Comparison of ENCODE assay signal across 18 cellular contexts in genomic region chr1:16205333-16205671, GRCh38. TPM values are rescaled to one million over a fixed set of nuclear protein-coding genes. Genes with fewer than 3 reads are reported as not detected.
A peak's percentile ranks its signal among the peaks of the same experiment; 100 is the strongest.
DNase-seq lines count a peak whose midpoint lies in the region; ATAC-seq, FAIRE-seq and TF ChIP-seq lines count a peak whose summit lies in the region.
"Had no signal": no experiment of that assay in that cellular context is flagged by ENCODE, and none has a peak within 500 bp of the region (broad histone marks: within the 10 kb centered on the region; RNA-seq: fewer than 3 reads in every experiment).

No MANE protein-coding gene starts in this region.

- H3K4me3 Mint-ChIP-seq in activated CD4-positive, alpha-beta memory T cell treated with anti-CD3 and anti-CD28 coated beads for 36 hours, result peak overlapping the region; percentile 12
- peak overlapping the region; percentile 26 for H3K4me3 Mint-ChIP-seq in mesothelial cell of epicardium
- no peak overlapping the region for H3K4me3 Mint-ChIP-seq in activated CD4-positive, alpha-beta T cell treated with anti-CD3 and anti-CD28 coated beads for 36 hours

- peak; percentile 1; the same call in 1 of the 3 replicates for ATAC-seq in HepG2
- no peak for ATAC-seq in right lobe of liver
- ATAC-seq in activated CD4-positive, alpha-beta T cell treated with anti-CD3 and anti-CD28 coated beads for 36 hours, result no peak
- ATAC-seq in GM21737 (IDR thresholded peaks at IDR 0.05; ENCODE audit: unreplicated experiment), result no peak
- ATAC-seq: activated naive CD8-positive, alpha-beta T cell treated with anti-CD3 and anti-CD28 coated beads, Interleukin-2, amount 50 U/mL, for 24 hours had no signal

- TF ChIP-seq CTCF in HepG2 (CRISPR knock-in tag; IDR thresholded peaks at IDR 0.05) (no peak), right lobe of liver (IDR thresholded peaks at IDR 0.05) (peak in 2 of 4 donors; percentile 3), mesothelial cell of epicardium (IDR thresholded peaks at IDR 0.05; ENCODE audit: unreplicated experiment) (no peak)

- H3K27me3 ChIP-seq in HepG2 (ENCODE audit: control insufficient read depth in 1 of 2, insufficient read depth in 2 of 2, low read length in 2 of 2), result peaks cover 5 to 22% of the 10 kb centered on the region in 2 experiments; a peak in 3 of 5 replicates
- H3K27me3 ChIP-seq in right lobe of liver, result no peaks in the 10 kb centered on the region

- peaks cover 34% of the 10 kb centered on the region for H3K4me1 ChIP-seq in HepG2 (ENCODE audit: insufficient read depth, low read length)
- peaks cover 0 to 6% (median 2%) of the 10 kb centered on the region in 4 donors for H3K4me1 ChIP-seq in right lobe of liver

- FAIRE-seq in HepG2 (lab: Jason Lieb, UNC) (no peak), HTR-8/SVneo (lab: Jason Lieb, UNC) (no peak)
- FAIRE-seq: frontal cortex had no signal

- H3K27ac ChIP-seq in HepG2 (ENCODE audit: extremely low read length, insufficient read depth, low read length) (no peak overlapping the region), right lobe of liver (no peak overlapping the region)
- H3K27ac ChIP-seq: WERI-Rb-1 had no signal

- H2AFZ ChIP-seq in HepG2 (ENCODE audit: low read length), result no peak overlapping the region

- H3K36me3 ChIP-seq in HepG2 (replicated peaks in 1 of 2; ENCODE audit: control insufficient read depth in 1 of 2, insufficient read depth in 2 of 2, low read length in 2 of 2) (no peaks in the 10 kb centered on the region), right lobe of liver (no peaks in the 10 kb centered on the region)
- H3K36me3 ChIP-seq: WERI-Rb-1 had no signal

- H3K9me3 ChIP-seq in HepG2 (ENCODE audit: low read length) (no peaks in the 10 kb centered on the region), right lobe of liver (no peaks in the 10 kb centered on the region)

- TF ChIP-seq EP300 in HepG2 (IDR thresholded peaks at IDR 0.05; ENCODE audit: low read depth in 2 of 2, low read length in 2 of 2) (no peak), HepG2 (CRISPR knock-in tag; IDR thresholded peaks at IDR 0.05; ENCODE audit: borderline replicate concordance) (no peak)

- 77% methylated on average over 3 of the region's 11 CpGs for WGBS in HepG2 (ENCODE audit: low lambda C conversion rate)
- no CpG with 5 or more reads among the region's 11 CpGs for WGBS in right lobe of liver (ENCODE audit: insufficient coverage, low coverage, low lambda C conversion rate, missing lambda C conversion rate)

- POLR2A ChIA-PET in HepG2 (lab: Yijun Ruan, JAX), result no interaction called here
- POLR2A ChIA-PET in activated CD4-positive, alpha-beta memory T cell treated with anti-CD3 and anti-CD28 coated beads for 36 hours (lab: Charles Lee), result no interaction called here
- POLR2A ChIA-PET in activated CD4-positive, alpha-beta T cell treated with anti-CD3 and anti-CD28 coated beads for 36 hours (lab: Charles Lee), result interaction anchor here (0.6 to 1.4 kb wide), 3 partner anchors 11 to 147 kb away, joined by 3 to 6 read pairs (median 3); no protein-coding TSS in a partner anchor

- no peaks in the 10 kb centered on the region for H3K79me2 ChIP-seq in HepG2 (ENCODE audit: insufficient read depth, low read length)

- peaks cover 5% of the 10 kb centered on the region for H3K36me3 Mint-ChIP-seq in activated CD4-positive, alpha-beta memory T cell treated with anti-CD3 and anti-CD28 coated beads for 36 hours
- H3K36me3 Mint-ChIP-seq in mesothelial cell of epicardium, result peaks cover 17% of the 10 kb centered on the region
- H3K36me3 Mint-ChIP-seq in activated CD4-positive, alpha-beta T cell treated with anti-CD3 and anti-CD28 coated beads for 36 hours (ENCODE audit: low read depth), result peaks cover 2% of the 10 kb centered on the region

- TF ChIP-seq RAD21 in HepG2 (CRISPR knock-in tag; IDR thresholded peaks at IDR 0.05), result no peak

- CTCF ChIA-PET in HepG2 (lab: Yijun Ruan, JAX; ENCODE audit: low intra/inter-chr PET ratio, low total read pairs), result interaction anchor here (1.9 kb wide), 1 partner anchor 39 kb away, joined by 14 read pairs; no protein-coding TSS in a partner anchor
- CTCF ChIA-PET in activated CD4-positive, alpha-beta memory T cell treated with anti-CD3 and anti-CD28 coated beads for 36 hours (lab: Charles Lee), result interaction anchor here (1.2 to 4.4 kb wide), 4 partner anchors 31 to 132 kb away, joined by 4 to 31 read pairs (median 7); partner anchors contain the start of gene FAM131C
- CTCF ChIA-PET in activated CD4-positive, alpha-beta T cell treated with anti-CD3 and anti-CD28 coated beads for 36 hours (lab: Charles Lee), result interaction anchor here (1.7 kb wide), 1 partner anchor 12 kb away, joined by 7 read pairs; no protein-coding TSS in a partner anchor

- H3K27me3 Mint-ChIP-seq in activated CD4-positive, alpha-beta memory T cell treated with anti-CD3 and anti-CD28 coated beads for 36 hours, result no peaks in the 10 kb centered on the region
- no peaks in the 10 kb centered on the region for H3K27me3 Mint-ChIP-seq in mesothelial cell of epicardium (ENCODE audit: low read depth)
- no peaks in the 10 kb centered on the region for H3K27me3 Mint-ChIP-seq in activated CD4-positive, alpha-beta T cell treated with anti-CD3 and anti-CD28 coated beads for 36 hours
- H3K27me3 Mint-ChIP-seq: activated naive CD8-positive, alpha-beta T cell treated with anti-CD3 and anti-CD28 coated beads, Interleukin-2, amount 50 U/mL, for 24 hours; CD4-positive, alpha-beta memory T cell; progenitor cell of endocrine pancreas had no signal

- intact Hi-C loops in HepG2 (cut with micrococcal nuclease; ENCODE audit: unreplicated experiment), result loop anchor here (1.0 to 2.0 kb wide), 2 partner anchors 31 to 39 kb away; partner anchors contain the start of gene CPLANE2
- intact Hi-C loops in right lobe of liver (cut with DNase I), result loop anchor here in 1 of 2 donors (5.0 kb wide), 1 partner anchor 37 kb away; no protein-coding TSS in a partner anchor
- intact Hi-C loops in activated CD4-positive, alpha-beta memory T cell treated with anti-CD3 and anti-CD28 coated beads for 36 hours (cut with micrococcal nuclease), result no loop called here
- intact Hi-C loops in activated CD4-positive, alpha-beta T cell treated with anti-CD3 and anti-CD28 coated beads for 36 hours (cut with DNase I, micrococcal nuclease), result loop anchor here (1.0 to 5.0 kb wide), 3 partner anchors 31 to 292 kb away; partner anchors contain the start of gene CPLANE2 (in 1 of the 2)

- H3K4me3 ChIP-seq in HepG2 (replicated peaks in 1 of 3; ENCODE audit: insufficient read depth in 1 of 3, low read depth in 2 of 3, low read length in 3 of 3), result peak overlapping the region in 1 of 3 experiments; percentile 29; a peak in 1 of 6 replicates
- H3K4me3 ChIP-seq in right lobe of liver, result no peak overlapping the region

- in situ Hi-C loops in HepG2 (cut with HindIII; ENCODE audit: extremely low pct_ligation_motif_present, low pct_unique_long_range_greater_than_20kb), result loop anchor here (5.0 kb wide), 1 partner anchor 37 kb away; no protein-coding TSS in a partner anchor

- H3K4me1 Mint-ChIP-seq in activated CD4-positive, alpha-beta memory T cell treated with anti-CD3 and anti-CD28 coated beads for 36 hours (ENCODE audit: low read depth), result peaks cover 12% of the 10 kb centered on the region
- peaks cover 20% of the 10 kb centered on the region for H3K4me1 Mint-ChIP-seq in mesothelial cell of epicardium
- peaks cover 9% of the 10 kb centered on the region for H3K4me1 Mint-ChIP-seq in activated CD4-positive, alpha-beta T cell treated with anti-CD3 and anti-CD28 coated beads for 36 hours

- H3K9me3 Mint-ChIP-seq in activated CD4-positive, alpha-beta memory T cell treated with anti-CD3 and anti-CD28 coated beads for 36 hours, result no peaks in the 10 kb centered on the region
- no peaks in the 10 kb centered on the region for H3K9me3 Mint-ChIP-seq in mesothelial cell of epicardium
- H3K9me3 Mint-ChIP-seq in activated CD4-positive, alpha-beta T cell treated with anti-CD3 and anti-CD28 coated beads for 36 hours (ENCODE audit: low read depth), result no peaks in the 10 kb centered on the region
- H3K9me3 Mint-ChIP-seq: activated naive CD8-positive, alpha-beta T cell treated with anti-CD3 and anti-CD28 coated beads, Interleukin-2, amount 50 U/mL, for 24 hours; activated T-helper 1 cell treated with anti-CD3 and anti-CD28 coated beads, Interleukin-12 subunit alpha, Interleukin-12 subunit beta, Interleukin-2, Interleukin-4 antibody, amounts not matched to agents 30 ng/mL and 10 ng/mL and 1 ng/mL, durations not matched to agents 14 hours and 24 hours and 36 hours; nephron; T-helper 1 cell treated with Interleukin-12 subunit alpha and Interleukin-12 subunit beta and Interleukin-4 antibody, amounts not matched to agents 30 μg/mL and 1 μg/mL, for 36 hours had no signal

- no peak for TF ChIP-seq POLR2A in HepG2 (IDR thresholded peaks at IDR 0.05; ENCODE audit: insufficient read depth in 1 of 2, low read depth in 2 of 2, low read length in 2 of 2)
- no peak for TF ChIP-seq POLR2A in right lobe of liver (IDR thresholded peaks at IDR 0.05)

- H3K27ac Mint-ChIP-seq in activated CD4-positive, alpha-beta memory T cell treated with anti-CD3 and anti-CD28 coated beads for 36 hours, result no peak overlapping the region
- H3K27ac Mint-ChIP-seq in mesothelial cell of epicardium, result no peak overlapping the region
- H3K27ac Mint-ChIP-seq in activated CD4-positive, alpha-beta T cell treated with anti-CD3 and anti-CD28 coated beads for 36 hours, result no peak overlapping the region
- H3K27ac Mint-ChIP-seq: activated naive CD8-positive, alpha-beta T cell treated with anti-CD3 and anti-CD28 coated beads, Interleukin-2, amount 50 U/mL, for 24 hours; activated T-helper 1 cell treated with anti-CD3 and anti-CD28 coated beads, Interleukin-12 subunit alpha, Interleukin-12 subunit beta, Interleukin-2, Interleukin-4 antibody, amounts not matched to agents 30 ng/mL and 10 ng/mL and 1 ng/mL, durations not matched to agents 14 hours and 24 hours and 36 hours; progenitor cell of endocrine pancreas; T-helper 1 cell treated with Interleukin-12 subunit alpha and Interleukin-12 subunit beta and Interleukin-4 antibody, amounts not matched to agents 30 μg/mL and 1 μg/mL, for 36 hours had no signal

- peak overlapping the region; percentile 86; the same call in 1 of the 2 replicates for H3K4me2 ChIP-seq in HepG2 (ENCODE audit: low read depth, low read length)

- BruUV-seq in HepG2 (replicated peaks; lab: Mats Ljungman, UMichigan), result no TSS peak

- DNase-seq in HepG2 (ENCODE audit: low spot score) (no peak), right lobe of liver (no peak), mesothelial cell of epicardium (ENCODE audit: low spot score in 2 of 2, unreplicated experiment in 2 of 2) (no peak), NCI-H187 treated with DMSO at 0.1 percent for 48 hours (lab: John Stamatoyannopoulos, UW) (no peak), HTR-8/SVneo (ENCODE audit: insufficient read length, low spot score) (no peak)
- no peak for DNase-seq in activated CD4-positive, alpha-beta memory T cell treated with anti-CD3 and anti-CD28 coated beads for 36 hours
- no peak for DNase-seq in activated CD4-positive, alpha-beta T cell treated with anti-CD3 and anti-CD28 coated beads for 36 hours
- DNase-seq: DMS79, NCI-H1105 had no signal

- no peak overlapping the region for H3K9ac ChIP-seq in HepG2 (ENCODE audit: insufficient read depth, low read depth, low read length)

- no peaks in the 10 kb centered on the region for H4K20me1 ChIP-seq in HepG2 (ENCODE audit: insufficient read depth, low read length)

RNA-seq across cellular contexts. Expression of gene ARHGEF19, which starts 7.2 kb away (rescaled TPM):
- 1.8 and 2.0 TPM in 2 replicates for total RNA-seq in HepG2 (2016; rRNA removed; fragmentation: Illumina TruSeq; extraction: Trizol)
- total RNA-seq in HepG2 (2016; cell fraction: cytosol; rRNA removed; fragmentation: Illumina TruSeq; extraction: Trizol; ENCODE audit: low read depth), result 0.53 and 1.0 TPM in 2 replicates
- 1.4 and 2.3 TPM in 2 replicates for total RNA-seq in HepG2 (2016; cell fraction: insoluble cytoplasmic fraction; rRNA removed; fragmentation: Illumina TruSeq; extraction: Trizol)
- total RNA-seq in HepG2 (2016; cell fraction: membrane; rRNA removed; fragmentation: Illumina TruSeq; extraction: Trizol), result 1.3 and 1.5 TPM in 2 replicates
- total RNA-seq in HepG2 (2016; cell fraction: nucleus; rRNA removed; fragmentation: Illumina TruSeq; extraction: Trizol), result 1.9 and 2.1 TPM in 2 replicates
- polyA plus RNA-seq in HepG2 (2011; rRNA removed), result 1.7 and 2.2 TPM in 2 replicates
- polyA plus RNA-seq in HepG2 (2011; cell fraction: cytosol; rRNA removed), result 1.7 and 2.2 TPM in 2 replicates
- polyA plus RNA-seq in HepG2 (2011; cell fraction: nucleus; rRNA removed), result 9.9 and 10.1 TPM in 2 replicates
- 0.88 and 1.6 TPM in 2 replicates for polyA plus RNA-seq in HepG2 (2012)
- polyA plus RNA-seq in HepG2 (2016; cell fraction: cytosol; fragmentation: Illumina TruSeq; extraction: Trizol; ENCODE audit: low read depth), result 0.47 and 1.2 TPM in 2 replicates
- polyA plus RNA-seq in HepG2 (2016; cell fraction: insoluble cytoplasmic fraction; fragmentation: Illumina TruSeq; extraction: Trizol; ENCODE audit: low read depth), result 1.7 and 2.2 TPM in 2 replicates
- 0.94 and 1.7 TPM in 2 replicates for polyA plus RNA-seq in HepG2 (2016; cell fraction: membrane; fragmentation: Illumina TruSeq; extraction: Trizol; ENCODE audit: low read depth)
- 4.0 and 5.0 TPM in 2 replicates for polyA plus RNA-seq in HepG2 (2016; cell fraction: nucleus; fragmentation: Illumina TruSeq; extraction: Trizol; ENCODE audit: insufficient read depth, low read depth)
- 1.3 and 7.5 TPM in 2 replicates for polyA minus RNA-seq in HepG2 (2011; rRNA and poly(A)+ RNA removed; ENCODE audit: low replicate concordance)
- polyA minus RNA-seq in HepG2 (2011; cell fraction: cytosol; rRNA and poly(A)+ RNA removed), result 0.69 and 0.79 TPM in 2 replicates
- 1.4 and 2.1 TPM in 2 replicates for polyA minus RNA-seq in HepG2 (2011; cell fraction: nucleus; rRNA and poly(A)+ RNA removed)
- total RNA-seq in right lobe of liver, result 1 to 10 TPM in 4 of 6 experiments, under 1 TPM in 2; 0.31 to 2.8 (median 1.5) TPM
- 1 to 10 TPM; 7.0 to 7.1 TPM for total RNA-seq in activated CD4-positive, alpha-beta memory T cell treated with anti-CD3 and anti-CD28 coated beads for 36 hours
- total RNA-seq in mesothelial cell of epicardium, result 85.3 to 88.3 TPM (median 86.6 TPM) in 3 replicates
- 1 to 10 TPM; 4.9 to 6.5 TPM for total RNA-seq in activated CD4-positive, alpha-beta T cell treated with anti-CD3 and anti-CD28 coated beads for 36 hours

RNA-seq across cellular contexts. Expression of gene CPLANE2, which starts 31.7 kb away (rescaled TPM):
- 0.98 and 1.6 TPM in 2 replicates for total RNA-seq in HepG2 (2016; rRNA removed; fragmentation: Illumina TruSeq; extraction: Trizol)
- 0.62 and 0.71 TPM in 2 replicates for total RNA-seq in HepG2 (2016; cell fraction: cytosol; rRNA removed; fragmentation: Illumina TruSeq; extraction: Trizol; ENCODE audit: low read depth)
- total RNA-seq in HepG2 (2016; cell fraction: insoluble cytoplasmic fraction; rRNA removed; fragmentation: Illumina TruSeq; extraction: Trizol), result 1.00 and 1.9 TPM in 2 replicates
- total RNA-seq in HepG2 (2016; cell fraction: membrane; rRNA removed; fragmentation: Illumina TruSeq; extraction: Trizol), result 1.8 and 1.9 TPM in 2 replicates
- 0.99 and 1.3 TPM in 2 replicates for total RNA-seq in HepG2 (2016; cell fraction: nucleus; rRNA removed; fragmentation: Illumina TruSeq; extraction: Trizol)
- 0.27 and 0.29 TPM in 2 replicates for polyA plus RNA-seq in HepG2 (2011; rRNA removed)
- 0.12 and 0.42 TPM in 2 replicates for polyA plus RNA-seq in HepG2 (2011; cell fraction: cytosol; rRNA removed)
- polyA plus RNA-seq in HepG2 (2011; cell fraction: nucleus; rRNA removed), result 0.43 and 0.48 TPM in 2 replicates
- 0.38 and 0.53 TPM in 2 replicates for polyA plus RNA-seq in HepG2 (2012)
- polyA plus RNA-seq in HepG2 (2016; cell fraction: cytosol; fragmentation: Illumina TruSeq; extraction: Trizol; ENCODE audit: low read depth), result 0.38 and 0.65 TPM in 2 replicates
- 0.47 and 0.85 TPM in 2 replicates for polyA plus RNA-seq in HepG2 (2016; cell fraction: insoluble cytoplasmic fraction; fragmentation: Illumina TruSeq; extraction: Trizol; ENCODE audit: low read depth)
- 0.76 and 1.2 TPM in 2 replicates for polyA plus RNA-seq in HepG2 (2016; cell fraction: membrane; fragmentation: Illumina TruSeq; extraction: Trizol; ENCODE audit: low read depth)
- polyA plus RNA-seq in HepG2 (2016; cell fraction: nucleus; fragmentation: Illumina TruSeq; extraction: Trizol; ENCODE audit: insufficient read depth, low read depth), result 0.41 and 2.0 TPM in 2 replicates
- 4.2 and 10.4 TPM in 2 replicates for polyA minus RNA-seq in HepG2 (2011; rRNA and poly(A)+ RNA removed; ENCODE audit: low replicate concordance)
- 2.1 TPM in 1 of 2 replicates, not detected in the other for polyA minus RNA-seq in HepG2 (2011; cell fraction: cytosol; rRNA and poly(A)+ RNA removed)
- polyA minus RNA-seq in HepG2 (2011; cell fraction: nucleus; rRNA and poly(A)+ RNA removed), result 0.39 and 1.1 TPM in 2 replicates
- total RNA-seq in right lobe of liver, result 1 to 10 TPM; 2.2 to 4.4 (median 3.1) TPM
- total RNA-seq in activated CD4-positive, alpha-beta memory T cell treated with anti-CD3 and anti-CD28 coated beads for 36 hours, result 1 to 10 TPM; 3.9 to 5.0 TPM
- 7.7 to 10.7 TPM (median 9.1 TPM) in 3 replicates for total RNA-seq in mesothelial cell of epicardium
- total RNA-seq in activated CD4-positive, alpha-beta T cell treated with anti-CD3 and anti-CD28 coated beads for 36 hours, result 1 to 10 TPM; 2.4 to 3.7 TPM

RNA-seq across cellular contexts. Expression of gene EPHA2, which starts 49.4 kb away (rescaled TPM):
- total RNA-seq in HepG2 (2016; rRNA removed; fragmentation: Illumina TruSeq; extraction: Trizol), result 15.5 and 33.6 TPM in 2 replicates
- total RNA-seq in HepG2 (2016; cell fraction: cytosol; rRNA removed; fragmentation: Illumina TruSeq; extraction: Trizol; ENCODE audit: low read depth), result 6.7 and 7.8 TPM in 2 replicates
- 10.8 and 35.8 TPM in 2 replicates for total RNA-seq in HepG2 (2016; cell fraction: insoluble cytoplasmic fraction; rRNA removed; fragmentation: Illumina TruSeq; extraction: Trizol)
- 14.9 and 16.9 TPM in 2 replicates for total RNA-seq in HepG2 (2016; cell fraction: membrane; rRNA removed; fragmentation: Illumina TruSeq; extraction: Trizol)
- 41.9 and 47.9 TPM in 2 replicates for total RNA-seq in HepG2 (2016; cell fraction: nucleus; rRNA removed; fragmentation: Illumina TruSeq; extraction: Trizol)
- polyA plus RNA-seq in HepG2 (2011; rRNA removed), result 53.6 and 62.5 TPM in 2 replicates
- polyA plus RNA-seq in HepG2 (2011; cell fraction: cytosol; rRNA removed), result 39.1 and 62.9 TPM in 2 replicates
- 163 and 212 TPM in 2 replicates for polyA plus RNA-seq in HepG2 (2011; cell fraction: nucleus; rRNA removed)
- polyA plus RNA-seq in HepG2 (2012), result 25.4 and 56.3 TPM in 2 replicates
- polyA plus RNA-seq in HepG2 (2016; cell fraction: cytosol; fragmentation: Illumina TruSeq; extraction: Trizol; ENCODE audit: low read depth), result 2.1 and 2.2 TPM in 2 replicates
- polyA plus RNA-seq in HepG2 (2016; cell fraction: insoluble cytoplasmic fraction; fragmentation: Illumina TruSeq; extraction: Trizol; ENCODE audit: low read depth), result 11.5 and 14.9 TPM in 2 replicates
- polyA plus RNA-seq in HepG2 (2016; cell fraction: membrane; fragmentation: Illumina TruSeq; extraction: Trizol; ENCODE audit: low read depth), result 5.7 and 6.8 TPM in 2 replicates
- polyA plus RNA-seq in HepG2 (2016; cell fraction: nucleus; fragmentation: Illumina TruSeq; extraction: Trizol; ENCODE audit: insufficient read depth, low read depth), result 84.4 and 87.2 TPM in 2 replicates
- 69.9 and 218 TPM in 2 replicates for polyA minus RNA-seq in HepG2 (2011; rRNA and poly(A)+ RNA removed; ENCODE audit: low replicate concordance)
- 72.7 and 86.9 TPM in 2 replicates for polyA minus RNA-seq in HepG2 (2011; cell fraction: cytosol; rRNA and poly(A)+ RNA removed)
- polyA minus RNA-seq in HepG2 (2011; cell fraction: nucleus; rRNA and poly(A)+ RNA removed), result 65.6 and 79.3 TPM in 2 replicates
- total RNA-seq in right lobe of liver, result 10 to 100 TPM in 4 of 6 experiments, 1 to 10 TPM in 2; 6.0 to 14.7 (median 10.8) TPM
- total RNA-seq in activated CD4-positive, alpha-beta memory T cell treated with anti-CD3 and anti-CD28 coated beads for 36 hours, result under 1 TPM; 0.22 to 0.33 TPM
- 71.8 to 76.3 TPM (median 75.0 TPM) in 3 replicates for total RNA-seq in mesothelial cell of epicardium
- under 1 TPM; 0.19 to 0.21 TPM for total RNA-seq in activated CD4-positive, alpha-beta T cell treated with anti-CD3 and anti-CD28 coated beads for 36 hours
- total RNA-seq: activated T-helper 1 cell treated with anti-CD3 and anti-CD28 coated beads, Interleukin-12 subunit alpha, Interleukin-12 subunit beta, Interleukin-2, Interleukin-4 antibody, amounts not matched to agents 30 ng/mL and 10 ng/mL and 1 ng/mL, durations not matched to agents 14 hours and 24 hours and 36 hours; CD4-positive, alpha-beta memory T cell had no signal
- polyA plus RNA-seq: CD4-positive, alpha-beta memory T cell had no signal

Comparison
In these comparisons a context has a peak if more than half of its experiments do, and no peak if none do; other contexts are left out.
1. RNA of gene ARHGEF19, which starts 7.2 kb away (total RNA-seq): 85.3 to 88.3 TPM in mesothelial cell of epicardium; 7.0 to 7.1 TPM in activated CD4-positive, alpha-beta memory T cell treated with anti-CD3 and anti-CD28 coated beads for 36 hours, 4.9 to 6.5 TPM in activated CD4-positive, alpha-beta T cell treated with anti-CD3 and anti-CD28 coated beads for 36 hours, 0.53 to 2.3 TPM in HepG2 and 0.31 to 2.8 TPM in right lobe of liver; every median in the first group is over 10 times any median in the second.
2. RNA of gene EPHA2, which starts 49.4 kb away (total RNA-seq): 71.8 to 76.3 TPM in mesothelial cell of epicardium, 6.7 to 47.9 TPM in HepG2 and 6.0 to 14.7 TPM in right lobe of liver; 0.22 to 0.33 TPM in activated CD4-positive, alpha-beta memory T cell treated with anti-CD3 and anti-CD28 coated beads for 36 hours and 0.19 to 0.21 TPM in activated CD4-positive, alpha-beta T cell treated with anti-CD3 and anti-CD28 coated beads for 36 hours; every median in the first group is over 4 times any median in the second.